Comparison of ENCODE assay signal across 8 cellular contexts in the genomic region with DNA sequence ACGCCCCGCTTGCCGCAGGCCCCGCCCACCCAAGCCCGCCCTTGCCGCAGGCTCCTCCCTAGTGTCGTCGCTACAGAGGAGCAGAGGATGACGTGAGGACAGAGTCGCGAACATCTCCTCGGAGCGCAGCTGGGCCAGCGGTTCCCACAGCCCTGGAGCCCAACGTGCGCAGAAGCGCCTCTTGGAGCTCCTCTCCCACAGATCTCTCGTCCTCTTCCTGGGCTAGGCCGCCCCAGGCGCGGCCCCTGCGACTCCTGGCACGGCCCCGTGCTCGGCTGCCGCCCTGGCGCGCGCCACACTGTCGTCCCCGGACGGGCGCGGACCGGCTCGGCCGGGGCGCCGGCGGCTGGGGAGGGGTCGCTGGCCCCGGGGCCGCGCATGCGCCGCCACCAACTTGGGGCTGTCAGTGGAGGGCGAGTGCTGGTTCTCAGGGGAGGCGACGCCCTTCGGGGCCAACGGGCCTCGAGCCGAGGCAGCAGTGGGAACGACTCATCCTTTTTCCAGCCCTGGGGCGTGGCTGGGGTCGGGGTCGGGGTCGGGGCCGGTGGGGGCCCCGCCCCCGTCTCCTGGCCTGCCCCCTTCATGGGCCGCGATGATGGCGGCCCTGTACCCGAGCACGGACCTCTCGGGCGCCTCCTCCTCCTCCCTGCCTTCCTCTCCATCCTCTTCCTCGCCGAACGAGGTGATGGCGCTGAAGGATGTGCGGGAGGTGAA. TPM values are rescaled to one million over a fixed set of nuclear protein-coding genes. Genes with fewer than 3 reads are reported as not detected.
DNase-seq lines count a peak whose midpoint lies in the region; ATAC-seq and TF ChIP-seq lines count a peak whose summit lies in the region.

A gene (plus strand): TSS at position 67 of the 714 bp plus-strand sequence. CDS start 526 bp downstream, at position 593.

- peaks cover 6 to 7% of the 10 kb centered on the region in 2 donors for H3K36me3 Mint-ChIP-seq in activated naive CD4-positive, alpha-beta T cell treated with anti-CD3 and anti-CD28 coated beads, Interleukin-2, amount 50 U/mL, for 72 hours
- no peaks in the 10 kb centered on the region for H3K36me3 Mint-ChIP-seq in osteocyte (ENCODE audit: unreplicated experiment)

- ATAC-seq in activated naive CD4-positive, alpha-beta T cell treated with anti-CD3 and anti-CD28 coated beads, Interleukin-2, amount 50 U/mL, for 72 hours, result peak; percentile 94 to 97
- peak; percentile 94 for ATAC-seq in Right ventricle myocardium inferior

- peak within 1 kb of the TSS; percentile 94 for H3K4me3 Mint-ChIP-seq in osteocyte (ENCODE audit: unreplicated experiment)

- peaks cover 6% of the 10 kb centered on the region for H3K27me3 Mint-ChIP-seq in osteocyte (ENCODE audit: unreplicated experiment)

- 0 to 2% methylated on average over 4 to 5 of the region's 73 CpGs for WGBS in thyroid gland, 2 donors

- peak within 1 kb of the TSS; percentile 87 to 90 for H3K27ac Mint-ChIP-seq in activated naive CD4-positive, alpha-beta T cell treated with anti-CD3 and anti-CD28 coated beads, Interleukin-2, amount 50 U/mL, for 72 hours
- peak within 1 kb of the TSS; percentile 89 for H3K27ac Mint-ChIP-seq in osteocyte (ENCODE audit: unreplicated experiment)

- peak; percentile 55 for DNase-seq in GOT3 (lab: John Stamatoyannopoulos, UW)
- DNase-seq in LHCN-M2 (ENCODE audit: low read depth), result peak; percentile 81
- DNase-seq in SK-MEL-5 (ENCODE audit: low read depth, low spot score), result peak; percentile 81
- DNase-seq in activated naive CD4-positive, alpha-beta T cell treated with anti-CD3 and anti-CD28 coated beads, Interleukin-2, amount 50 U/mL, for 72 hours (ENCODE audit: low spot score in 2 of 2), result peak; percentile 71 to 84
- peak; percentile 87 for DNase-seq in Right ventricle myocardium inferior (ENCODE audit: missing footprints)
- DNase-seq in osteocyte (ENCODE audit: extremely low spot score, unreplicated experiment), result peak; percentile 90
- peak; percentile 71 to 72 for DNase-seq in thyroid gland

- no peaks in the 10 kb centered on the region; the same call in 1 of the 2 replicates for H3K4me1 ChIP-seq in ES-I3 (ENCODE audit: insufficient read depth, low read length)
- H3K4me1 ChIP-seq in thyroid gland, result no peaks in the 10 kb centered on the region

- H3K9me3 ChIP-seq in ES-I3 (ENCODE audit: control insufficient read depth, insufficient read depth, low read length) (no peaks in the 10 kb centered on the region), thyroid gland (no peaks in the 10 kb centered on the region)

- peak within 1 kb of the TSS; percentile 72 to 82 (median 80) for H3K27ac ChIP-seq in thyroid gland

- peak within 1 kb of the TSS; percentile 61 to 82 (median 78) for H3K4me3 ChIP-seq in thyroid gland (replicated peaks in 1 of 3)

- H3K9ac ChIP-seq in ES-I3 (ENCODE audit: low read depth, low read length), result peak within 1 kb of the TSS; percentile 94

- TF ChIP-seq POLR2A in thyroid gland (IDR thresholded peaks at IDR 0.05), result peak in 1 of 2 donors; percentile 89

- no peaks in the 10 kb centered on the region for H3K36me3 ChIP-seq in ES-I3 (ENCODE audit: insufficient read depth, low read length)
- H3K36me3 ChIP-seq in thyroid gland, result no peaks in the 10 kb centered on the region

- in situ Hi-C loops in SK-MEL-5 (cut with HindIII; ENCODE audit: low pct_unique_long_range_greater_than_20kb, low sequenced_read_pairs), result no loop called here

- H3K4me1 Mint-ChIP-seq in osteocyte (ENCODE audit: unreplicated experiment), result peaks cover 20% of the 10 kb centered on the region

- intact Hi-C loops in Right ventricle myocardium inferior (cut with DNase I) (loop anchor here (5.0 to 10.0 kb wide), 2 partner anchors 127 to 281 kb away; a partner anchor contains a TSS), thyroid gland (cut with DNase I) (loop anchor here (10.0 kb wide), 1 partner anchor 139 kb away; no protein-coding TSS in a partner anchor)

- TF ChIP-seq CTCF in osteocyte (IDR thresholded peaks at IDR 0.05), result no peak
- no peak for TF ChIP-seq CTCF in thyroid gland (IDR thresholded peaks at IDR 0.05)

- peaks cover 0 to 6% of the 10 kb centered on the region in 2 donors for H3K9me3 Mint-ChIP-seq in activated naive CD4-positive, alpha-beta T cell treated with anti-CD3 and anti-CD28 coated beads, Interleukin-2, amount 50 U/mL, for 72 hours
- peaks cover 10% of the 10 kb centered on the region for H3K9me3 Mint-ChIP-seq in osteocyte (ENCODE audit: unreplicated experiment)

- H3K27me3 ChIP-seq in thyroid gland, result no peaks in the 10 kb centered on the region

RNA-seq across cellular contexts. Expression of the gene that starts here (rescaled TPM):
- total RNA-seq in LHCN-M2 (2014; rRNA removed), result 13.2 and 19.3 TPM in 2 replicates
- 3.8 TPM for polyA plus RNA-seq in LHCN-M2 (2012)
- 8.5 and 10.4 TPM in 2 replicates for total RNA-seq in SK-MEL-5 (2014; rRNA removed; shearing (Covaris generic))
- polyA plus RNA-seq in SK-MEL-5 (2015; cell fraction: cytosol; rRNA removed), result 1.7 and 4.6 TPM in 2 replicates
- polyA plus RNA-seq in SK-MEL-5 (2015; cell fraction: nucleus; rRNA removed), result 14.6 and 19.6 TPM in 2 replicates
- total RNA-seq in activated naive CD4-positive, alpha-beta T cell treated with anti-CD3 and anti-CD28 coated beads, Interleukin-2, amount 50 U/mL, for 72 hours, result 1 to 10 TPM; 3.1 to 9.7 TPM
- 9.2 TPM for total RNA-seq in Right ventricle myocardium inferior
- 16.6 and 18.6 TPM in 2 replicates for total RNA-seq in osteocyte
- 10 to 100 TPM; 18.2 to 22.5 (median 20.4) TPM for total RNA-seq in thyroid gland

Comparison
In these comparisons a context has a peak if more than half of its experiments do, and no peak if none do; other contexts are left out.
1. Peak in every context shown above with its lines: DNase-seq, ATAC-seq, H3K4me3 ChIP-seq and H3K27ac ChIP-seq.